ENCODE assay signal across 13 cellular contexts in genomic region chr22:37631448-37632173, GRCh38. TPM values are rescaled to one million over a fixed set of nuclear protein-coding genes. Genes with fewer than 3 reads are reported as not detected.
A peak's percentile ranks its signal among the peaks of the same experiment; 100 is the strongest.
DNase-seq lines count a peak whose midpoint lies in the region; ATAC-seq and TF ChIP-seq lines count a peak whose summit lies in the region.
"Had no signal": no experiment of that assay in that cellular context is flagged by ENCODE, and none has a peak within 500 bp of the region (broad histone marks: within the 10 kb centered on the region; RNA-seq: fewer than 3 reads in every experiment).

No MANE protein-coding gene starts in this region.

- peaks cover 0 to 84% (median 35%) of the 10 kb centered on the region in 4 donors for H3K4me1 Mint-ChIP-seq in CD4-positive, CD25-positive, alpha-beta regulatory T cell
- H3K4me1 Mint-ChIP-seq in central memory CD8-positive, alpha-beta T cell = peaks cover 70% of the 10 kb centered on the region
- H3K4me1 Mint-ChIP-seq in natural killer cell treated with Interleukin-12 subunit alpha and Interleukin-12 subunit beta and Interleukin-15 and Interleukin-18, amount 100 ng/mL, for 72 hours (ENCODE audit: low read depth in 2 of 2) = peaks cover 52 to 64% of the 10 kb centered on the region in 2 donors

- CTCF ChIA-PET in HEK293 (lab: Yijun Ruan, JAX) = interaction anchor here (0.6 to 17.0 kb wide), 7 partner anchors 9 to 87 kb away, joined by 3 to 353 read pairs (median 3); partner anchors contain the start of genes GGA1, LGALS1 and NOL12

- no peaks in the 10 kb centered on the region for H3K9me3 ChIP-seq in CD4-positive, CD25-positive, alpha-beta regulatory T cell (ENCODE audit: control insufficient read depth in 2 of 2, low read length in 2 of 2)
- no peaks in the 10 kb centered on the region for H3K9me3 ChIP-seq in HEK293 (ENCODE audit: control insufficient read depth, insufficient read depth, low read depth, low read length)
- H3K9me3 ChIP-seq: colonic mucosa, ovary had no signal

- peak in 1 of 3 donors; percentile 26 for DNase-seq in CD4-positive, CD25-positive, alpha-beta regulatory T cell
- DNase-seq in central memory CD8-positive, alpha-beta T cell (ENCODE audit: low spot score in 2 of 2) = peak in 1 of 2 donors; percentile 54
- DNase-seq in natural killer cell treated with Interleukin-12 subunit alpha and Interleukin-12 subunit beta and Interleukin-15 and Interleukin-18, amount 100 ng/mL, for 72 hours (ENCODE audit: low spot score) = peak; percentile 77
- no peak for DNase-seq in ACHN
- no peak for DNase-seq in effector CD4-positive, alpha-beta T cell
- DNase-seq in 8988T = no peak
- DNase-seq: activated effector memory CD4-positive, alpha-beta T cell treated with Interleukin-2 at 50 U/mL for 16 hours; colonic mucosa; foreskin fibroblast; NCI-H1048; NCI-H510A had no signal

- no peaks in the 10 kb centered on the region for H3K27me3 Mint-ChIP-seq in CD4-positive, CD25-positive, alpha-beta regulatory T cell
- H3K27me3 Mint-ChIP-seq in central memory CD8-positive, alpha-beta T cell = no peaks in the 10 kb centered on the region
- no peaks in the 10 kb centered on the region for H3K27me3 Mint-ChIP-seq in natural killer cell treated with Interleukin-12 subunit alpha and Interleukin-12 subunit beta and Interleukin-15 and Interleukin-18, amount 100 ng/mL, for 72 hours

- ATAC-seq in CD4-positive, CD25-positive, alpha-beta regulatory T cell (ENCODE audit: low read depth in 2 of 2) = no peak
- ATAC-seq in central memory CD8-positive, alpha-beta T cell (replicated peaks; ENCODE audit: extremely low read depth, poor library complexity, severe bottlenecking) = peak; percentile 10
- ATAC-seq in natural killer cell treated with Interleukin-12 subunit alpha and Interleukin-12 subunit beta and Interleukin-15 and Interleukin-18, amount 100 ng/mL, for 72 hours = peak; percentile 16 to 55

- H3K36me3 Mint-ChIP-seq in CD4-positive, CD25-positive, alpha-beta regulatory T cell = no peaks in the 10 kb centered on the region
- H3K36me3 Mint-ChIP-seq in central memory CD8-positive, alpha-beta T cell (ENCODE audit: insufficient read depth) = peaks cover 17% of the 10 kb centered on the region
- H3K36me3 Mint-ChIP-seq in natural killer cell treated with Interleukin-12 subunit alpha and Interleukin-12 subunit beta and Interleukin-15 and Interleukin-18, amount 100 ng/mL, for 72 hours = no peaks in the 10 kb centered on the region

- POLR2A ChIA-PET in HEK293 (lab: Yijun Ruan, JAX) = interaction anchor here (0.5 to 11.0 kb wide), 9 partner anchors 8 to 34 kb away, joined by 3 to 80 read pairs (median 4); partner anchors contain the start of genes GGA1, PDXP and SH3BP1

- no peak for TF ChIP-seq CTCF in HEK293 (tag by site-specific recombination; IDR thresholded peaks at IDR 0.05)

- H3K27ac ChIP-seq in CD4-positive, CD25-positive, alpha-beta regulatory T cell (ENCODE audit: insufficient read depth, low read length, poor library complexity, severe bottlenecking) = peak overlapping the region; percentile 88
- H3K27ac ChIP-seq in HEK293 (ENCODE audit: extremely low read depth, low read depth, low read length) = no peak overlapping the region

- peaks cover 0 to 1% (median 0%) of the 10 kb centered on the region in 7 donors for H3K9me3 Mint-ChIP-seq in CD4-positive, CD25-positive, alpha-beta regulatory T cell
- no peaks in the 10 kb centered on the region for H3K9me3 Mint-ChIP-seq in central memory CD8-positive, alpha-beta T cell
- no peaks in the 10 kb centered on the region for H3K9me3 Mint-ChIP-seq in natural killer cell treated with Interleukin-12 subunit alpha and Interleukin-12 subunit beta and Interleukin-15 and Interleukin-18, amount 100 ng/mL, for 72 hours

- in situ Hi-C loops in ACHN (cut with HindIII; ENCODE audit: low pct_ligation_motif_present, low pct_unique_long_range_greater_than_20kb, low sequenced_read_pairs) = no loop called here

- H3K27ac Mint-ChIP-seq in CD4-positive, CD25-positive, alpha-beta regulatory T cell = peak overlapping the region in 2 of 3 donors; percentile 76 to 84
- H3K27ac Mint-ChIP-seq in central memory CD8-positive, alpha-beta T cell (ENCODE audit: low read depth) = peak overlapping the region; percentile 82
- H3K27ac Mint-ChIP-seq in natural killer cell treated with Interleukin-12 subunit alpha and Interleukin-12 subunit beta and Interleukin-15 and Interleukin-18, amount 100 ng/mL, for 72 hours = peak overlapping the region; percentile 93 to 94

- H3K36me3 ChIP-seq in CD4-positive, CD25-positive, alpha-beta regulatory T cell (ENCODE audit: control insufficient read depth, insufficient read depth, low read length) = no peaks in the 10 kb centered on the region
- peaks cover 0 to 59% of the 10 kb centered on the region in 2 experiments; a peak in 1 of 3 replicates for H3K36me3 ChIP-seq in HEK293 (ENCODE audit: control insufficient read depth in 2 of 2, insufficient read depth in 1 of 2, low read length in 2 of 2)
- H3K36me3 ChIP-seq: colonic mucosa, ovary had no signal

- H3K4me3 Mint-ChIP-seq in CD4-positive, CD25-positive, alpha-beta regulatory T cell = no peak overlapping the region
- peak overlapping the region; percentile 77 for H3K4me3 Mint-ChIP-seq in central memory CD8-positive, alpha-beta T cell
- H3K4me3 Mint-ChIP-seq in natural killer cell treated with Interleukin-12 subunit alpha and Interleukin-12 subunit beta and Interleukin-15 and Interleukin-18, amount 100 ng/mL, for 72 hours = peak overlapping the region; percentile 85

- H3K4me1 ChIP-seq in CD4-positive, CD25-positive, alpha-beta regulatory T cell (ENCODE audit: control insufficient read depth, insufficient read depth, low read length, poor library complexity, severe bottlenecking) = peaks cover 83% of the 10 kb centered on the region
- peaks cover 13% of the 10 kb centered on the region for H3K4me1 ChIP-seq in HEK293 (ENCODE audit: control insufficient read depth, insufficient read depth, low read length)

- H3K4me3 ChIP-seq in CD4-positive, CD25-positive, alpha-beta regulatory T cell (ENCODE audit: low read depth, low read length) = no peak overlapping the region
- no peak overlapping the region for H3K4me3 ChIP-seq in HEK293 (ENCODE audit: low read depth, low read length)
- H3K4me3 ChIP-seq: colonic mucosa, ovary had no signal

- H3K27me3 ChIP-seq in CD4-positive, CD25-positive, alpha-beta regulatory T cell (ENCODE audit: control insufficient read depth, insufficient read depth, low read length) = no peaks in the 10 kb centered on the region
- H3K27me3 ChIP-seq: colonic mucosa, ovary had no signal

TF ChIP-seq in HEK293, 187 proteins besides CTCF, POLR2A, EP300 and RAD21:
- peak; percentile 41; the same call in 1 of the 2 replicates for TF ChIP-seq PATZ1 (tag by site-specific recombination; IDR thresholded peaks at IDR 0.05)
- peak; percentile 52; the same call in 1 of the 2 replicates for TF ChIP-seq ZNF600 (tag by site-specific recombination; IDR thresholded peaks at IDR 0.05)
- 0 out of 2 replicates have a peak, but pooled peaks have one; percentile 13 for TF ChIP-seq GLIS2 (tag by site-specific recombination; IDR thresholded peaks at IDR 0.05)
- TF ChIP-seq ZNF2 (tag by site-specific recombination; IDR thresholded peaks at IDR 0.05) = no peak
- peak; percentile 84; the same call in 1 of the 2 replicates for TF ChIP-seq ZNF768 (tag by site-specific recombination; IDR thresholded peaks at IDR 0.05)
- no peak for TF ChIP-seq ZNF658 (tag by site-specific recombination; IDR thresholded peaks at IDR 0.05)
- TF ChIP-seq ZNF560 (tag by site-specific recombination; IDR thresholded peaks at IDR 0.05; ENCODE audit: borderline replicate concordance) = no peak
- 0 out of 2 replicates have a peak, but pooled peaks have one; percentile 46 for TF ChIP-seq ZNF341 (tag by site-specific recombination; IDR thresholded peaks at IDR 0.05; ENCODE audit: low read depth)
TF ChIP-seq in HEK293: peak in this region for 5.

RNA-seq across cellular contexts. Expression of gene SH3BP1, which starts 7.9 kb away (rescaled TPM):
- total RNA-seq in CD4-positive, CD25-positive, alpha-beta regulatory T cell = 126 TPM
- polyA plus RNA-seq in CD4-positive, CD25-positive, alpha-beta regulatory T cell = 10 to 100 TPM; 10.1 to 17.8 (median 16.2) TPM
- total RNA-seq in natural killer cell treated with Interleukin-12 subunit alpha and Interleukin-12 subunit beta and Interleukin-15 and Interleukin-18, amount 100 ng/mL, for 72 hours = 100 to 1,000 TPM; 160 to 229 TPM

RNA-seq across cellular contexts. Expression of gene GGA1, which starts 23.0 kb away (rescaled TPM):
- 69.7 TPM for total RNA-seq in CD4-positive, CD25-positive, alpha-beta regulatory T cell
- polyA plus RNA-seq in CD4-positive, CD25-positive, alpha-beta regulatory T cell = 10 to 100 TPM; 14.0 to 19.8 (median 16.8) TPM
- 100 to 1,000 TPM in 1 of 2 donors, 10 to 100 TPM in 1; 85.5 to 142 TPM for total RNA-seq in natural killer cell treated with Interleukin-12 subunit alpha and Interleukin-12 subunit beta and Interleukin-15 and Interleukin-18, amount 100 ng/mL, for 72 hours

RNA-seq across cellular contexts. Expression of gene PDXP, which starts 26.9 kb away (rescaled TPM):
- total RNA-seq in CD4-positive, CD25-positive, alpha-beta regulatory T cell = 2.0 TPM
- polyA plus RNA-seq in CD4-positive, CD25-positive, alpha-beta regulatory T cell = 1 to 10 TPM; 1.1 to 5.8 (median 3.4) TPM
- total RNA-seq in natural killer cell treated with Interleukin-12 subunit alpha and Interleukin-12 subunit beta and Interleukin-15 and Interleukin-18, amount 100 ng/mL, for 72 hours = 10 to 100 TPM; 43.9 to 58.4 TPM

RNA-seq across cellular contexts. Expression of gene LGALS1, which starts 43.8 kb away (rescaled TPM):
- 209 TPM for total RNA-seq in CD4-positive, CD25-positive, alpha-beta regulatory T cell
- polyA plus RNA-seq in CD4-positive, CD25-positive, alpha-beta regulatory T cell = 100 to 1,000 TPM; 321 to 829 (median 545) TPM
- 100 to 1,000 TPM; 290 to 675 TPM for total RNA-seq in natural killer cell treated with Interleukin-12 subunit alpha and Interleukin-12 subunit beta and Interleukin-15 and Interleukin-18, amount 100 ng/mL, for 72 hours

RNA-seq across cellular contexts. Expression of gene LGALS2, which starts 51.7 kb away (rescaled TPM):
- total RNA-seq in CD4-positive, CD25-positive, alpha-beta regulatory T cell = not detected
- under 1 TPM in 2 of 4 donors, not detected in 2; 0.41 to 0.49 TPM for polyA plus RNA-seq in CD4-positive, CD25-positive, alpha-beta regulatory T cell
- total RNA-seq in natural killer cell treated with Interleukin-12 subunit alpha and Interleukin-12 subunit beta and Interleukin-15 and Interleukin-18, amount 100 ng/mL, for 72 hours = not detected

Comparison
In these comparisons a context has a peak if more than half of its experiments do, and no peak if none do; other contexts are left out.
1. ATAC-seq: peak in central memory CD8-positive, alpha-beta T cell (single experiment) and natural killer cell treated with Interleukin-12 subunit alpha and Interleukin-12 subunit beta and Interleukin-15 and Interleukin-18, amount 100 ng/mL, for 72 hours (2 of 2); none in CD4-positive, CD25-positive, alpha-beta regulatory T cell (0 of 2).
2. H3K4me3 Mint-ChIP-seq: peak in central memory CD8-positive, alpha-beta T cell (single experiment) and natural killer cell treated with Interleukin-12 subunit alpha and Interleukin-12 subunit beta and Interleukin-15 and Interleukin-18, amount 100 ng/mL, for 72 hours (single experiment); none in CD4-positive, CD25-positive, alpha-beta regulatory T cell (0 of 4).
3. RNA of gene PDXP, which starts 26.9 kb away (total RNA-seq): 43.9 to 58.4 TPM in natural killer cell treated with Interleukin-12 subunit alpha and Interleukin-12 subunit beta and Interleukin-15 and Interleukin-18, amount 100 ng/mL, for 72 hours; 2.0 TPM in CD4-positive, CD25-positive, alpha-beta regulatory T cell (single experiment); every median in the first group is over 10 times any median in the second.
4. Peak in every context shown above with its lines, with median percentiles within 50 percentile points of each other: H3K27ac Mint-ChIP-seq.